Comparison of ENCODE assay signal across 8 cellular contexts in genomic region chr6:18388252-18388651, GRCh38. TPM values are rescaled to one million over a fixed set of nuclear protein-coding genes. Genes with fewer than 3 reads are reported as not detected.
DNase-seq lines count a peak whose midpoint lies in the region; ATAC-seq, FAIRE-seq and TF ChIP-seq lines count a peak whose summit lies in the region.

No MANE protein-coding gene starts in this region.

- no peaks in the 10 kb centered on the region for H3K36me3 Mint-ChIP-seq in activated CD4-positive, alpha-beta T cell treated with anti-CD3 and anti-CD28 coated beads for 36 hours (ENCODE audit: low read depth)
- H3K36me3 Mint-ChIP-seq in activated CD4-positive, alpha-beta memory T cell treated with anti-CD3 and anti-CD28 coated beads, Interleukin-2, amount 10 ng/mL, durations not matched to agents 7 days and 5 days (ENCODE audit: low read depth), result no peaks in the 10 kb centered on the region

- H3K9me3 Mint-ChIP-seq in activated CD4-positive, alpha-beta T cell treated with anti-CD3 and anti-CD28 coated beads for 36 hours (ENCODE audit: low read depth), result no peaks in the 10 kb centered on the region
- no peaks in the 10 kb centered on the region for H3K9me3 Mint-ChIP-seq in activated CD4-positive, alpha-beta memory T cell treated with anti-CD3 and anti-CD28 coated beads, Interleukin-2, amount 10 ng/mL, durations not matched to agents 7 days and 5 days

- TF ChIP-seq POLR2A in testis (IDR thresholded peaks at IDR 0.05), result no peak

- TF ChIP-seq CTCF in kidney (IDR thresholded peaks at IDR 0.05; ENCODE audit: borderline replicate concordance, extremely low read depth, insufficient read depth) (no peak), testis (IDR thresholded peaks at IDR 0.05) (no peak)

- no peak for ATAC-seq in activated CD4-positive, alpha-beta T cell treated with anti-CD3 and anti-CD28 coated beads for 36 hours

- peak overlapping the region; percentile 37 to 59 for H3K27ac ChIP-seq in kidney (ENCODE audit: low read depth in 2 of 2, low read length in 2 of 2)
- H3K27ac ChIP-seq in testis, result peak overlapping the region; percentile 51 to 73

- H3K27me3 ChIP-seq in testis, result no peaks in the 10 kb centered on the region

- H3K4me3 Mint-ChIP-seq in activated CD4-positive, alpha-beta T cell treated with anti-CD3 and anti-CD28 coated beads for 36 hours, result peak overlapping the region; percentile 92
- peak overlapping the region; percentile 88 for H3K4me3 Mint-ChIP-seq in activated CD4-positive, alpha-beta memory T cell treated with anti-CD3 and anti-CD28 coated beads, Interleukin-2, amount 10 ng/mL, durations not matched to agents 7 days and 5 days

- CTCF ChIA-PET in activated CD4-positive, alpha-beta T cell treated with anti-CD3 and anti-CD28 coated beads for 36 hours (lab: Charles Lee), result interaction anchor here (1.9 kb wide), 1 partner anchor 60 kb away, joined by 9 read pairs; no protein-coding TSS in a partner anchor
- CTCF ChIA-PET in activated CD4-positive, alpha-beta memory T cell treated with anti-CD3 and anti-CD28 coated beads, Interleukin-2, amount 10 ng/mL, durations not matched to agents 7 days and 5 days (lab: Charles Lee), result no interaction called here

- no peak for DNase-seq in activated CD4-positive, alpha-beta T cell treated with anti-CD3 and anti-CD28 coated beads for 36 hours
- DNase-seq in activated CD4-positive, alpha-beta T cell treated with anti-CD3 and anti-CD28 coated beads for 48 hours, result no peak
- DNase-seq in activated CD4-positive, alpha-beta memory T cell treated with anti-CD3 and anti-CD28 coated beads, Interleukin-2, amount 10 ng/mL, durations not matched to agents 7 days and 5 days, result no peak
- DNase-seq in kidney (no peak), testis (no peak), GDM1 (lab: John Stamatoyannopoulos, UW) (no peak), SW480 (ENCODE audit: low spot score) (no peak)
- no peak for DNase-seq in stimulated activated CD4-positive, alpha-beta T cell treated with anti-CD3 and anti-CD28 coated beads, Interleukin-2, amount 100 ng/mL, for 48 hours

- no peaks in the 10 kb centered on the region for H3K36me3 ChIP-seq in kidney (ENCODE audit: control insufficient read depth in 1 of 2, insufficient read depth in 2 of 2, low read length in 2 of 2)
- H3K36me3 ChIP-seq in testis (ENCODE audit: low read depth, missing control alignments), result no peaks in the 10 kb centered on the region

- intact Hi-C loops in activated CD4-positive, alpha-beta T cell treated with anti-CD3 and anti-CD28 coated beads for 36 hours (cut with DNase I, micrococcal nuclease), result loop anchor here (5.0 kb wide), 2 partner anchors 124 to 126 kb away; partner anchors contain the start of gene DEK (in 1 of the 2)
- intact Hi-C loops in kidney (cut with DNase I), result no loop called here
- intact Hi-C loops in testis (cut with DNase I; ENCODE audit: low total_unique reads), result no loop called here

- H3K9me3 ChIP-seq in kidney (ENCODE audit: control insufficient read depth in 1 of 2, low read length in 2 of 2) (no peaks in the 10 kb centered on the region), testis (no peaks in the 10 kb centered on the region)

- H3K27me3 Mint-ChIP-seq in activated CD4-positive, alpha-beta T cell treated with anti-CD3 and anti-CD28 coated beads for 36 hours, result peaks cover 2% of the 10 kb centered on the region
- peaks cover 15% of the 10 kb centered on the region for H3K27me3 Mint-ChIP-seq in activated CD4-positive, alpha-beta memory T cell treated with anti-CD3 and anti-CD28 coated beads, Interleukin-2, amount 10 ng/mL, durations not matched to agents 7 days and 5 days

- H3K4me1 Mint-ChIP-seq in activated CD4-positive, alpha-beta T cell treated with anti-CD3 and anti-CD28 coated beads for 36 hours, result peaks cover 43% of the 10 kb centered on the region
- peaks cover 21% of the 10 kb centered on the region for H3K4me1 Mint-ChIP-seq in activated CD4-positive, alpha-beta memory T cell treated with anti-CD3 and anti-CD28 coated beads, Interleukin-2, amount 10 ng/mL, durations not matched to agents 7 days and 5 days

- 7 to 11% methylated on average over 3 of the region's 3 CpGs for WGBS in testis, 2 donors

- H3K9ac ChIP-seq in kidney (ENCODE audit: low read length in 2 of 2), result peak overlapping the region; percentile 72 to 74

- H3K4me3 ChIP-seq in kidney (ENCODE audit: low read length in 2 of 2) (peak overlapping the region; percentile 92 to 94), testis (peak overlapping the region; percentile 41 to 62)

- H3K27ac Mint-ChIP-seq in activated CD4-positive, alpha-beta T cell treated with anti-CD3 and anti-CD28 coated beads for 36 hours, result peak overlapping the region; percentile 52
- no peak overlapping the region for H3K27ac Mint-ChIP-seq in activated CD4-positive, alpha-beta memory T cell treated with anti-CD3 and anti-CD28 coated beads, Interleukin-2, amount 10 ng/mL, durations not matched to agents 7 days and 5 days

- POLR2A ChIA-PET in activated CD4-positive, alpha-beta T cell treated with anti-CD3 and anti-CD28 coated beads for 36 hours (lab: Charles Lee), result no interaction called here
- POLR2A ChIA-PET in activated CD4-positive, alpha-beta memory T cell treated with anti-CD3 and anti-CD28 coated beads, Interleukin-2, amount 10 ng/mL, durations not matched to agents 7 days and 5 days (lab: Charles Lee), result no interaction called here

- H3K4me1 ChIP-seq in kidney (ENCODE audit: control insufficient read depth in 1 of 2, insufficient read depth in 1 of 2, low read depth in 1 of 2, low read length in 2 of 2) (peaks cover 3 to 6% of the 10 kb centered on the region in 2 donors), testis (peaks cover 13% of the 10 kb centered on the region)

- no peak for FAIRE-seq in kidney (lab: Jason Lieb, UNC)

RNA-seq across cellular contexts. Expression of gene RNF144B, which starts 1.1 kb away (rescaled TPM):
- total RNA-seq in activated CD4-positive, alpha-beta T cell treated with anti-CD3 and anti-CD28 coated beads for 36 hours, result 1 to 10 TPM; 3.4 to 3.9 TPM
- total RNA-seq in activated CD4-positive, alpha-beta memory T cell treated with anti-CD3 and anti-CD28 coated beads, Interleukin-2, amount 10 ng/mL, durations not matched to agents 7 days and 5 days, result 1 to 10 TPM; 1.3 to 2.0 TPM
- total RNA-seq in kidney (153 TPM), testis (1 to 10 TPM; 6.1 TPM)
- polyA plus RNA-seq in kidney (ENCODE audit: insufficient read depth, low read depth, low replicate concordance) (9.4 TPM), testis (ENCODE audit: insufficient read depth, low read depth, low replicate concordance) (6.3 TPM)

Comparison
In these comparisons a context has a peak if more than half of its experiments do, and no peak if none do; other contexts are left out.
1. RNA of gene RNF144B, which starts 1.1 kb away (total RNA-seq): 153 TPM in kidney (single experiment); 6.1 TPM in testis, 3.4 to 3.9 TPM in activated CD4-positive, alpha-beta T cell treated with anti-CD3 and anti-CD28 coated beads for 36 hours and 1.3 to 2.0 TPM in activated CD4-positive, alpha-beta memory T cell treated with anti-CD3 and anti-CD28 coated beads, Interleukin-2, amount 10 ng/mL, durations not matched to agents 7 days and 5 days; every median in the first group is over 10 times any median in the second.
2. intact Hi-C loops: an anchor here in activated CD4-positive, alpha-beta T cell treated with anti-CD3 and anti-CD28 coated beads for 36 hours (5.0 kb wide); none called in kidney and testis.